ENCODE assay signal across 16 cellular contexts in the genomic region with DNA sequence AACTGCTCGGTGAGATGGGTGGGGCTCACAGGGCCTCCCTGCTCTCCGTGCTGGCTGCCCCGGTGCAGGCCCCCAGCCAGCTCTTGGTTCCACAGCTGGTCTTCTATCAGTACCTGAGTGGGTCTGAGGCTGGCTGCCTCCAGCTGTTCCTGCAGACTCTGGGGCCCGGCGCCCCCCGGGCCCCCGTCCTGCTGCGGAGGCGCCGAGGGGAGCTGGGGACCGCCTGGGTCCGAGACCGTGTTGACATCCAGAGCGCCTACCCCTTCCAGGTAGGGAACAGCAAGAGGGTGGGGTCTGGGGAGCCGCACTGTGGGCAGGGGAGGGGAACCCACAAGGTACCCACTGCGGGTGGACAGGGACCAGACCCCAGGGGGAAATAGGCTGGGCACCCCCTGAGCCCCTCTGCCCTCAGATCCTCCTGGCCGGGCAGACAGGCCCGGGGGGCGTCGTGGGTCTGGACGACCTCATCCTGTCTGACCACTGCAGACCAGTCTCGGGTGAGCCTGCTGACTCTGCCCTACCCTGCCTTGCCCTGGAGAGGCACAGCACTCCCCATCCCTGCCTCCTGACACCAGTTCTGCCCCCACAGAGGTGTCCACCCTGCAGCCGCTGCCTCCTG.
"Had no signal": no experiment of that assay in that cellular context is flagged by ENCODE, and none has a peak within 500 bp of the region (broad histone marks: within the 10 kb centered on the region; RNA-seq: fewer than 3 reads in every experiment).

No MANE protein-coding gene starts in this region.

- H3K4me1 Mint-ChIP-seq: activated naive CD8-positive, alpha-beta T cell treated with anti-CD3 and anti-CD28 coated beads, Interleukin-2, amount 10 ng/mL, durations not matched to agents 7 days and 5 days had no signal

- H3K27ac ChIP-seq: esophagus squamous epithelium, foreskin keratinocyte, sigmoid colon, SK-N-MC, thoracic aorta had no signal

- H3K36me3 Mint-ChIP-seq: activated naive CD8-positive, alpha-beta T cell treated with anti-CD3 and anti-CD28 coated beads, Interleukin-2, amount 10 ng/mL, durations not matched to agents 7 days and 5 days; T-cell had no signal

- ATAC-seq: activated CD8-positive, alpha-beta T cell treated with anti-CD3 and anti-CD28 coated beads, Interleukin-2, amount 10 ng/mL, durations not matched to agents 7 days and 5 days; foreskin keratinocyte; stimulated activated naive CD8-positive, alpha-beta T cell treated with anti-CD3 and anti-CD28 coated beads, Interleukin-15, amount 100 ng/mL, for 72 hours; T-cell had no signal

- H3K27me3 Mint-ChIP-seq: activated naive CD8-positive, alpha-beta T cell treated with anti-CD3 and anti-CD28 coated beads, Interleukin-2, amount 10 ng/mL, durations not matched to agents 7 days and 5 days; progenitor cell of endocrine pancreas; stimulated activated naive CD8-positive, alpha-beta T cell treated with anti-CD3 and anti-CD28 coated beads, Interleukin-15, amount 100 ng/mL, for 72 hours; T-cell had no signal

- H3K36me3 ChIP-seq: thoracic aorta had no signal

- H3K4me1 ChIP-seq: foreskin keratinocyte had no signal

- H3K4me3 Mint-ChIP-seq: activated CD8-positive, alpha-beta T cell treated with anti-CD3 and anti-CD28 coated beads, Interleukin-2, amount 10 ng/mL, durations not matched to agents 7 days and 5 days; activated naive CD8-positive, alpha-beta T cell treated with anti-CD3 and anti-CD28 coated beads, Interleukin-2, amount 10 ng/mL, durations not matched to agents 7 days and 5 days; stimulated activated naive CD8-positive, alpha-beta T cell treated with anti-CD3 and anti-CD28 coated beads, Interleukin-15, amount 100 ng/mL, for 72 hours; T-cell had no signal

- H3K4me3 ChIP-seq: esophagus squamous epithelium, lung, sigmoid colon, SK-N-MC, thoracic aorta had no signal

- H3K9me3 ChIP-seq: esophagus squamous epithelium, sigmoid colon, thoracic aorta had no signal

- H3K9me3 Mint-ChIP-seq: activated naive CD8-positive, alpha-beta T cell treated with anti-CD3 and anti-CD28 coated beads, Interleukin-2, amount 10 ng/mL, durations not matched to agents 7 days and 5 days; stimulated activated naive CD8-positive, alpha-beta T cell treated with anti-CD3 and anti-CD28 coated beads, Interleukin-15, amount 100 ng/mL, for 72 hours; T-cell had no signal

- H3K27ac Mint-ChIP-seq: activated CD8-positive, alpha-beta T cell treated with anti-CD3 and anti-CD28 coated beads, Interleukin-2, amount 10 ng/mL, durations not matched to agents 7 days and 5 days; activated naive CD8-positive, alpha-beta T cell treated with anti-CD3 and anti-CD28 coated beads, Interleukin-2, amount 10 ng/mL, durations not matched to agents 7 days and 5 days; progenitor cell of endocrine pancreas; T-cell had no signal

- DNase-seq: activated CD4-positive, alpha-beta T cell treated with anti-CD3 and anti-CD28 coated beads for 48 hours; activated CD8-positive, alpha-beta T cell treated with anti-CD3 and anti-CD28 coated beads, Interleukin-2, amount 10 ng/mL, durations not matched to agents 7 days and 5 days; activated gamma-delta T cell; activated naive CD8-positive, alpha-beta T cell treated with anti-CD3 and anti-CD28 coated beads, Interleukin-2, amount 10 ng/mL, durations not matched to agents 7 days and 5 days; anterior cingulate cortex; esophagus squamous epithelium; foreskin keratinocyte; midbrain; stimulated activated CD4-positive, alpha-beta T cell treated with anti-CD3 and anti-CD28 coated beads, Interleukin-4, amount 100 ng/mL, for 24 hours had no signal

- H3K27me3 ChIP-seq: esophagus squamous epithelium, foreskin keratinocyte, sigmoid colon had no signal
